18 cellular contexts compared by ENCODE assay signal in the genomic region with DNA sequence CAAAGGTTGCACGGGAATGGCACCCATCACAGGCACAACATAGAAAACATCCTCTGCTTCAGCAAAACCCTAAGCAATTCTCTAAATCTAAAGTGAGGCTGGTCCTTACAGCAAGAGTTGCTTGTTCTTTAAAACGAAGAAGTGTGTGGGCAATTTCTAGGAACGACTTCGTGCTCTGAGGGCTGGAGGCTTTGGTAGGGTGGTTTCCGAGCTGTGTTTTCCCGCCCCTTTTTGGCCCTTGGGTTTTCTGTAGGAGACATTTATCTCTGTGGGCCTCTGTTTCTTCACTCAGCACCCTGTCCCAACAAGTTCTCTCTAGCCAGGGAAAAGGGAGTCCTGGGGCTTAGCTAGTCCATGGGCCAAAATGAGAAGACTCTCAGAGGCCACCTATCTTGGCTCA.
DNase-seq lines count a peak whose midpoint lies in the region; FAIRE-seq and TF ChIP-seq lines count a peak whose summit lies in the region.
"Had no signal": no experiment of that assay in that cellular context is flagged by ENCODE, and none has a peak within 500 bp of the region (broad histone marks: within the 10 kb centered on the region; RNA-seq: fewer than 3 reads in every experiment).

No MANE protein-coding gene starts in this region.

- H2BK15ac ChIP-seq in neuronal stem cell (ENCODE audit: low read length): no peak overlapping the region

- H3K27me3 ChIP-seq in neuronal stem cell (ENCODE audit: control insufficient read depth in 3 of 3, insufficient read depth in 3 of 3, low read depth in 1 of 3, low read length in 3 of 3): no peaks in the 10 kb centered on the region
- H3K27me3 ChIP-seq: BE2C had no signal

- H3K4me1 ChIP-seq in neuronal stem cell (ENCODE audit: control insufficient read depth in 2 of 2, insufficient read depth in 1 of 2, low read depth in 1 of 2, low read length in 2 of 2): no peaks in the 10 kb centered on the region
- H3K4me1 ChIP-seq: BE2C, Caco-2 had no signal

- no peak overlapping the region for H3K9ac ChIP-seq in neuronal stem cell (ENCODE audit: low read depth, low read length, poor library complexity)

- no peak for TF ChIP-seq CTCF in GM12865 (IDR thresholded peaks at IDR 0.05; ENCODE audit: insufficient read depth, low read depth, low read length, missing control alignments)

- H3K18ac ChIP-seq in neuronal stem cell (ENCODE audit: low read length): no peak overlapping the region

- peak; percentile 30 for DNase-seq in CD1c-positive myeloid dendritic cell (ENCODE audit: extremely low spot score)
- DNase-seq in GM12865 (ENCODE audit: low read depth): peak; percentile 38
- DNase-seq in activated T-helper 1 cell treated with anti-CD3 and anti-CD28 coated beads, Interleukin-12 subunit alpha, Interleukin-12 subunit beta, Interleukin-2, Interleukin-4 antibody, amounts not matched to agents 30 ng/mL and 10 ng/mL and 1 ng/mL, durations not matched to agents 14 hours and 24 hours and 36 hours (ENCODE audit: low spot score): no peak
- DNase-seq in neuronal stem cell (ENCODE audit: low spot score): no peak
- DNase-seq in NCI-H2081 treated with DMSO at 0.1 percent for 48 hours (lab: John Stamatoyannopoulos, UW): no peak
- no peak for DNase-seq in H54 (ENCODE audit: insufficient read length, low spot score)
- DNase-seq: ACHN; BE2C; C1 segment of cervical spinal cord; Caco-2; CD4-positive, alpha-beta T cell; H9 had no signal

- no peaks in the 10 kb centered on the region for H3K79me1 ChIP-seq in neuronal stem cell (ENCODE audit: low read depth, low read length)

- no peak overlapping the region for H2AFZ ChIP-seq in neuronal stem cell (ENCODE audit: low read length)
- H2AFZ ChIP-seq: GM23338 had no signal

- H3K9me3 Mint-ChIP-seq in activated T-helper 1 cell treated with anti-CD3 and anti-CD28 coated beads, Interleukin-12 subunit alpha, Interleukin-12 subunit beta, Interleukin-2, Interleukin-4 antibody, amounts not matched to agents 30 ng/mL and 10 ng/mL and 1 ng/mL, durations not matched to agents 14 hours and 24 hours and 36 hours: no peaks in the 10 kb centered on the region
- H3K9me3 Mint-ChIP-seq: CD4-positive, alpha-beta T cell; GM23338; H9 had no signal

- no peaks in the 10 kb centered on the region for H3K36me3 ChIP-seq in neuronal stem cell (replicated peaks in 1 of 2; ENCODE audit: control insufficient read depth in 2 of 2, insufficient read depth in 2 of 2, low read length in 2 of 2)
- H3K36me3 ChIP-seq: BE2C had no signal

- WGBS in neuronal stem cell (ENCODE audit: extremely low coverage in 2 of 2, insufficient read length in 2 of 2, insufficient replicate concordance in 1 of 2), 2 donors: no CpG with 5 or more reads among the region's 6 CpGs

- intact Hi-C loops in activated T-helper 1 cell treated with anti-CD3 and anti-CD28 coated beads, Interleukin-12 subunit alpha, Interleukin-12 subunit beta, Interleukin-2, Interleukin-4 antibody, amounts not matched to agents 30 ng/mL and 10 ng/mL and 1 ng/mL, durations not matched to agents 14 hours and 24 hours and 36 hours (cut with micrococcal nuclease): no loop called here

- no peaks in the 10 kb centered on the region for H3K9me3 ChIP-seq in neuronal stem cell (replicated peaks in 1 of 2; ENCODE audit: control insufficient read depth in 2 of 2, insufficient read depth in 1 of 2, low read depth in 1 of 2, low read length in 2 of 2)
- H3K9me3 ChIP-seq: BE2C, Caco-2 had no signal

- no peak overlapping the region for H2AK5ac ChIP-seq in neuronal stem cell (ENCODE audit: low read depth, low read length)

- H4K8ac ChIP-seq in neuronal stem cell (ENCODE audit: low read depth, low read length): no peak overlapping the region

- peak overlapping the region; percentile 11 for H3K14ac ChIP-seq in neuronal stem cell (ENCODE audit: low read length)

- no peak for FAIRE-seq in H54 (lab: Jason Lieb, UNC)
- FAIRE-seq: A204.1, D721Med, G401.6, HepG2 had no signal

- no peak overlapping the region for H4K91ac ChIP-seq in neuronal stem cell (ENCODE audit: low read depth, low read length, poor library complexity)

- H3K4me3 ChIP-seq in GM12865 (ENCODE audit: low read depth, low read length) (no peak overlapping the region), neuronal stem cell (ENCODE audit: low read length in 2 of 2) (no peak overlapping the region)
- H3K4me3 ChIP-seq: GM23338 had no signal

- H3K27ac ChIP-seq in neuronal stem cell (replicated peaks; ENCODE audit: low read length): no peak overlapping the region

- H3K23ac ChIP-seq in neuronal stem cell (ENCODE audit: low read depth, low read length, poor library complexity): no peak overlapping the region

- TF ChIP-seq POLR2A in H54 (IDR thresholded peaks at IDR 0.05; ENCODE audit: low read depth, low read length): no peak

- H3K4ac ChIP-seq in neuronal stem cell (ENCODE audit: low read length): no peak overlapping the region

- no peak overlapping the region for H2BK5ac ChIP-seq in neuronal stem cell (ENCODE audit: low read length)

- no peak overlapping the region for H2BK120ac ChIP-seq in neuronal stem cell (ENCODE audit: low read depth, low read length)

- H3K4me1 Mint-ChIP-seq in activated T-helper 1 cell treated with anti-CD3 and anti-CD28 coated beads, Interleukin-12 subunit alpha, Interleukin-12 subunit beta, Interleukin-2, Interleukin-4 antibody, amounts not matched to agents 30 ng/mL and 10 ng/mL and 1 ng/mL, durations not matched to agents 14 hours and 24 hours and 36 hours (ENCODE audit: low read depth): no peaks in the 10 kb centered on the region

- H3K27me3 Mint-ChIP-seq in activated T-helper 1 cell treated with anti-CD3 and anti-CD28 coated beads, Interleukin-12 subunit alpha, Interleukin-12 subunit beta, Interleukin-2, Interleukin-4 antibody, amounts not matched to agents 30 ng/mL and 10 ng/mL and 1 ng/mL, durations not matched to agents 14 hours and 24 hours and 36 hours (ENCODE audit: insufficient read depth): peaks cover 2% of the 10 kb centered on the region
- H3K27me3 Mint-ChIP-seq: CD4-positive, alpha-beta T cell; IgD-negative memory B cell had no signal

- no peaks in the 10 kb centered on the region for H3K36me3 Mint-ChIP-seq in activated T-helper 1 cell treated with anti-CD3 and anti-CD28 coated beads, Interleukin-12 subunit alpha, Interleukin-12 subunit beta, Interleukin-2, Interleukin-4 antibody, amounts not matched to agents 30 ng/mL and 10 ng/mL and 1 ng/mL, durations not matched to agents 14 hours and 24 hours and 36 hours (ENCODE audit: low read depth)
- H3K36me3 Mint-ChIP-seq: IgD-negative memory B cell had no signal

- no peak overlapping the region for H2BK12ac ChIP-seq in neuronal stem cell (ENCODE audit: low read length)

- H3K27ac Mint-ChIP-seq in activated T-helper 1 cell treated with anti-CD3 and anti-CD28 coated beads, Interleukin-12 subunit alpha, Interleukin-12 subunit beta, Interleukin-2, Interleukin-4 antibody, amounts not matched to agents 30 ng/mL and 10 ng/mL and 1 ng/mL, durations not matched to agents 14 hours and 24 hours and 36 hours: peak overlapping the region; percentile 21
- H3K27ac Mint-ChIP-seq: CD4-positive, alpha-beta T cell; GM23338; H9 had no signal

- H3K4me3 Mint-ChIP-seq in activated T-helper 1 cell treated with anti-CD3 and anti-CD28 coated beads, Interleukin-12 subunit alpha, Interleukin-12 subunit beta, Interleukin-2, Interleukin-4 antibody, amounts not matched to agents 30 ng/mL and 10 ng/mL and 1 ng/mL, durations not matched to agents 14 hours and 24 hours and 36 hours: no peak overlapping the region
- H3K4me3 Mint-ChIP-seq: CD4-positive, alpha-beta T cell; GM23338; H9 had no signal

- no peak overlapping the region for H3K4me2 ChIP-seq in neuronal stem cell (ENCODE audit: insufficient read depth, low read length, poor library complexity, severe bottlenecking)
- H3K4me2 ChIP-seq: GM23338 had no signal

Comparison
In these comparisons a context has a peak if more than half of its experiments do, and no peak if none do; other contexts are left out.
1. DNase-seq: peak in CD1c-positive myeloid dendritic cell (single experiment) and GM12865 (single experiment); none in activated T-helper 1 cell treated with anti-CD3 and anti-CD28 coated beads, Interleukin-12 subunit alpha, Interleukin-12 subunit beta, Interleukin-2, Interleukin-4 antibody, amounts not matched to agents 30 ng/mL and 10 ng/mL and 1 ng/mL, durations not matched to agents 14 hours and 24 hours and 36 hours (single experiment), neuronal stem cell (single experiment), NCI-H2081 treated with DMSO at 0.1 percent for 48 hours (single experiment) and H54 (single experiment).